12 cellular contexts compared by ENCODE assay signal in the genomic region with DNA sequence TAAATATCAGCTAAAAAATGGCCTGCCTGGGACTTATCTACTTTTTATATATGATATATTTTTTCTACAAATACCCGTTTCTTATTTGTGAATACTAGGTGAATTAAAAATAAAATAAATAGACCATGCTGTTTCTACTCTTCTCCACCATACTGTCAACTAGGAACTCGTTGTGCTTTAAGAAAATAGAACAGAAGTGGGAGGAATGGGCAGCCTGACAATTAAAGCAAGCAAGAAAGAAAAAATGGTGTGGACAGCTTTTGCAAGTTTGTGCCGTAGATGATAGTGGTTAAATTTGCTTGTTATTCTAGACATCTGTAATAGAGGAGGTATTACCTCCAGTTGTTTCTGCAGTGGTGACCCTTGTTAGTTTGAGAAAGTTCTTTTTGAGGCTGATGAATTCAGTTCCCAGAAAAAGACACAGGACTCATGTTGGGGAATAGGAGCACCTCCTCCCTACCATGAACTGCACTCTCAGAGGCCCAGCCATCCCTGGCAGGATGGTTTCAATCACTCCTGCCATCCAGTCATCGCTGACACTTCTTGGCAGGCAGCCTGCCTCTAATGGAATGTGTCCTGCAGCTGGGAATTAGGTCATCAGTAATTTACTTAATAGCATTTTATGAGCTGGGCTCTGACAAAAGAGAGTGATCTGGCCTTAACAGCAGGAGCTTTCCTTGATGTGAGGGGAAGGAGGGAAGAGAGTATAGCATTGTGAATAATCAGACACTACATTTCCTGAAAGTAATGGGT.
DNase-seq lines count a peak whose midpoint lies in the region; ATAC-seq and TF ChIP-seq lines count a peak whose summit lies in the region.
"Had no signal": no experiment of that assay in that cellular context is flagged by ENCODE, and none has a peak within 500 bp of the region (broad histone marks: within the 10 kb centered on the region; RNA-seq: fewer than 3 reads in every experiment).

No MANE protein-coding gene starts in this region.

- TF ChIP-seq CTCF in fibroblast of pulmonary artery (IDR thresholded peaks at IDR 0.05; ENCODE audit: low read length, missing control alignments) (no peak), omental fat pad (IDR thresholded peaks at IDR 0.05) (no peak), ovary (IDR thresholded peaks at IDR 0.05) (no peak)

- H3K9me3 ChIP-seq in ovary: no peaks in the 10 kb centered on the region
- H3K9me3 ChIP-seq: spleen had no signal

- H3K27ac ChIP-seq in ovary: no peak overlapping the region

- intact Hi-C loops in ovary (cut with DNase I): no loop called here

- peak; percentile 82 for ATAC-seq in omental fat pad (ENCODE audit: low FRiP score)
- no peak for ATAC-seq in GM19328 (IDR thresholded peaks at IDR 0.05; ENCODE audit: unreplicated experiment)
- ATAC-seq in HG02759 (IDR thresholded peaks at IDR 0.05; ENCODE audit: unreplicated experiment): no peak
- ATAC-seq in HG02588 (IDR thresholded peaks at IDR 0.05; ENCODE audit: unreplicated experiment): no peak

- DNase-seq in EH (ENCODE audit: low read depth) (peak; percentile 84), NCI-H774 (lab: John Stamatoyannopoulos, UW) (peak; percentile 48), fibroblast of pulmonary artery (ENCODE audit: low read depth) (peak; percentile 82), omental fat pad (ENCODE audit: low spot score) (peak; percentile 33), ovary (no peak)
- DNase-seq: activated naive CD8-positive, alpha-beta T cell treated with anti-CD3 and anti-CD28 coated beads, Interleukin-2, amount 10 ng/mL, durations not matched to agents 7 days and 5 days; NCI-H187 treated with DMSO at 0.1 percent for 48 hours; spleen had no signal

- TF ChIP-seq EP300 in ovary (IDR thresholded peaks at IDR 0.05): no peak

- TF ChIP-seq POLR2A in ovary (IDR thresholded peaks at IDR 0.05): no peak

- H3K4me3 ChIP-seq in fibroblast of pulmonary artery (replicated peaks; ENCODE audit: low read depth, low read length) (no peak overlapping the region), ovary (no peak overlapping the region)
- H3K4me3 ChIP-seq: GM12878, spleen had no signal

- no peaks in the 10 kb centered on the region for H3K36me3 ChIP-seq in ovary
- H3K36me3 ChIP-seq: spleen had no signal

- WGBS in ovary, 3 donors: 22 to 23% (median 23%) methylated on average over 4 of the region's 4 CpGs

- no peaks in the 10 kb centered on the region for H3K4me1 ChIP-seq in ovary (ENCODE audit: insufficient read depth)

- H3K27me3 ChIP-seq in ovary: no peaks in the 10 kb centered on the region
- H3K27me3 ChIP-seq: spleen had no signal

Comparison
In these comparisons a context has a peak if more than half of its experiments do, and no peak if none do; other contexts are left out.
1. DNase-seq: peak in EH (single experiment), NCI-H774 (single experiment), fibroblast of pulmonary artery (single experiment) and omental fat pad (single experiment); none in ovary (0 of 5).